In genomic region chr19:5707576-5708575, GRCh38 we compare ENCODE assay signal across 1 cellular context.
TF ChIP-seq lines count a peak whose summit lies in the region.

No MANE protein-coding gene starts in this region.

TF ChIP-seq in HEK293, 187 proteins besides CTCF, POLR2A, EP300 and RAD21 (continued from another document):
- no peak for TF ChIP-seq ZBTB8A (tag by site-specific recombination; IDR thresholded peaks at IDR 0.05)
- no peak for TF ChIP-seq ZNF792 (tag by site-specific recombination; IDR thresholded peaks at IDR 0.05)
- no peak for TF ChIP-seq HOXD13 (CRISPR knock-in tag; IDR thresholded peaks at IDR 0.05; ENCODE audit: borderline replicate concordance)
- no peak for TF ChIP-seq ZNF223 (tag by site-specific recombination; IDR thresholded peaks at IDR 0.05)
- TF ChIP-seq ZNF785 (tag by site-specific recombination; IDR thresholded peaks at IDR 0.05), result no peak
- TF ChIP-seq ZNF138 (tag by site-specific recombination; IDR thresholded peaks at IDR 0.05; ENCODE audit: borderline replicate concordance), result no peak
- 0 out of 2 replicates have a peak, but pooled peaks have one; percentile 9 for TF ChIP-seq ZIC2 (tag by site-specific recombination; IDR thresholded peaks at IDR 0.05)
- no peak for TF ChIP-seq ZNF416 (tag by site-specific recombination; IDR thresholded peaks at IDR 0.05)
- no peak for TF ChIP-seq ZNF184 (tag by site-specific recombination; IDR thresholded peaks at IDR 0.05)
- TF ChIP-seq ZNF140 (tag by site-specific recombination; IDR thresholded peaks at IDR 0.05), result no peak
- TF ChIP-seq ZNF561 (tag by site-specific recombination; IDR thresholded peaks at IDR 0.05; ENCODE audit: borderline replicate concordance), result no peak
